Comparison of ENCODE assay signal across 7 cellular contexts in the genomic region with DNA sequence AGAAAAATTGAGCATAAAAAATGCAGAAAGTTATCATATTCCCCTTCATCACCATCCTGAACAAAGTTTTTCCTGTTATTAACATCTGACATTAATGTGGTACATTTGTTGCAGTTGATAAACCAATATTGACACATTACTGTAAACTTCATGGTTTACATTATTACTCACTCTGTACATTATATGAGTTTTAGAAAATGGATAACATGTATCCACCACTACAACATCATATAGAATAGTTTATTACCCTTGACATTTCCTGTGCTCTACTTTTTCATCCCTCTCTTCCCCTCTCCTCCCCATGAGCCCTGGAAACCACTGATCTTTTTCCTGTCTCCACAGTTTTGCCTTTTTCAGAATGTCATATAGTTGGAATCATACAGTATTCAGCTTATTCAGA.
"Had no signal": no experiment of that assay in that cellular context is flagged by ENCODE, and none has a peak within 500 bp of the region (broad histone marks: within the 10 kb centered on the region; RNA-seq: fewer than 3 reads in every experiment).

No MANE protein-coding gene starts in this region.

- ATAC-seq: GM12878 had no signal

- FAIRE-seq: G401.6, GM12878, GM12892, GM18507, GM19239 had no signal

- DNase-seq: GDM1, GF-D8 had no signal

- H3K4me3 ChIP-seq: GM12878 had no signal
